8 cellular contexts compared by ENCODE assay signal in genomic region chr6:30481965-30482644, GRCh38. TPM values are rescaled to one million over a fixed set of nuclear protein-coding genes. Genes with fewer than 3 reads are reported as not detected.
DNase-seq lines count a peak whose midpoint lies in the region; ATAC-seq and TF ChIP-seq lines count a peak whose summit lies in the region.
"Not testable (repeated sequence)": the region's sequence is repeated elsewhere in the genome, so short reads cannot be mapped to it uniquely, and the experiment has no call there.

No MANE protein-coding gene starts in this region.

- not testable (repeated sequence) for H3K27ac ChIP-seq in VCaP, parathyroid adenoma, testis

- intact Hi-C loops in left cardiac atrium (cut with DNase I) (loop anchor here in 1 of 2 donors (2.0 to 10.0 kb wide), 3 partner anchors 63 to 193 kb away; partner anchors contain the start of gene DHX16), testis (cut with DNase I; ENCODE audit: low total_unique reads) (loop anchor here (10.0 kb wide), 1 partner anchor 123 kb away; no protein-coding TSS in a partner anchor)

- not testable (repeated sequence) for TF ChIP-seq POLR2A in testis (IDR thresholded peaks at IDR 0.05)

- TF ChIP-seq CTCF in VCaP (conservative IDR thresholded peaks at IDR 0.05) (peak; percentile 91), parathyroid adenoma (IDR thresholded peaks at IDR 0.05) (peak; percentile 73), testis (IDR thresholded peaks at IDR 0.05) (peak; percentile 18 to 73 (median 58))

- not testable (repeated sequence) for H3K79me2 ChIP-seq in parathyroid adenoma

- H3K27me3 ChIP-seq in parathyroid adenoma (ENCODE audit: control insufficient read depth, insufficient read depth, low read length); testis: not testable (repeated sequence)

- DNase-seq in GM03348 (ENCODE audit: low spot score) (peak; percentile 79), NCI-H460 (ENCODE audit: extremely low read depth, low read depth) (peak; percentile 64), anterior cingulate cortex (lab: John Stamatoyannopoulos, UW) (peak in 36 of 58 donors; percentile 9 to 71 (median 28)), left cardiac atrium (peak; percentile 84), testis (peak; percentile 84)

- not testable (repeated sequence) for H3K9ac ChIP-seq in parathyroid adenoma

- not testable (repeated sequence) for H3K36me3 ChIP-seq in parathyroid adenoma (ENCODE audit: control insufficient read depth, insufficient read depth, low read length); testis (ENCODE audit: low read depth, missing control alignments)

- peak overlapping the region; percentile 60 for H2AFZ ChIP-seq in parathyroid adenoma

- H3K4me1 ChIP-seq in parathyroid adenoma, testis: not testable (repeated sequence)

- H3K4me2 ChIP-seq in parathyroid adenoma (ENCODE audit: low read length), result not testable (repeated sequence)

- H3K9me3 ChIP-seq in parathyroid adenoma (ENCODE audit: control insufficient read depth, low read length); testis: not testable (repeated sequence)

- 0 to 3% methylated on average over 15 to 19 of the region's 19 CpGs for WGBS in testis, 2 donors

- H3K4me3 ChIP-seq in parathyroid adenoma (ENCODE audit: low read depth, low read length); testis: not testable (repeated sequence)

- ATAC-seq in HG03439 (IDR thresholded peaks at IDR 0.05; ENCODE audit: unreplicated experiment), result peak; percentile 56
- peak; percentile 96 to 97 for ATAC-seq in left cardiac atrium

RNA-seq across cellular contexts. Expression of gene HLA-E, which starts 7.2 kb away (rescaled TPM):
- 71.2 and 72.6 TPM in 2 replicates for total RNA-seq in NCI-H460 (2014; rRNA removed; shearing (Covaris generic))
- polyA plus RNA-seq in NCI-H460 (2014; cell fraction: nucleus; rRNA removed), result 79.7 and 83.6 TPM in 2 replicates
- 100 to 1,000 TPM; 210 to 242 TPM for total RNA-seq in left cardiac atrium
- total RNA-seq in testis, result 100 to 1,000 TPM in 1 of 2 donors, 10 to 100 TPM in 1; 90.2 to 145 TPM
- 253 TPM for polyA plus RNA-seq in testis (ENCODE audit: insufficient read depth, low read depth, low replicate concordance)

Comparison
In these comparisons a context has a peak if more than half of its experiments do, and no peak if none do; other contexts are left out.
1. DNase-seq: peak in every context shown above with its lines; median percentile 84 in left cardiac atrium; 84 in testis; 79 in GM03348; 64 in NCI-H460; 28 in anterior cingulate cortex.